Comparison of ENCODE assay signal across 1 cellular context in the genomic region with DNA sequence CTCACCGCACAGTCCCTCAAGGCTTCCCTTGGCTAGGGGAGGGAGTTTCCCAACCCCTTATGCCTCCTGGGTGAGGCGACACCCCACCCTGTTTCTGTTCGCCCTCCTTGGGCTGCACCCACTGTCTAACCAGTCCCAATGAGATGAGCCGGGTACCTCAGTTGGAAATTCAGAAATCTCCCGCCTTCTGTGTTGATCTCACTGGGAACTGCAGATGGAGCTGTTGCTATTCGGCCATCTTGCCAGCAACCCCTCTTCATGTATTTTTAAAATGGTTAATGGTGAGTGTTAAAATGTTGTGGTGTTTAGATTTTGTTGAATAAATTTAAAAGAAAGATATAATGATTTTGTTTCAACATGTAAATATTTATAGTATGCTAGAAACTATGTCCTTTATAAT.
TF ChIP-seq lines count a peak whose summit lies in the region.

No MANE protein-coding gene starts in this region.

TF ChIP-seq in IMR-90, 13 proteins besides CTCF, POLR2A, EP300 and RAD21:
- TF ChIP-seq SMC3 (IDR thresholded peaks at IDR 0.05; ENCODE audit: low read depth, low read length), result peak; percentile 51
- TF ChIP-seq, protein P1, sequence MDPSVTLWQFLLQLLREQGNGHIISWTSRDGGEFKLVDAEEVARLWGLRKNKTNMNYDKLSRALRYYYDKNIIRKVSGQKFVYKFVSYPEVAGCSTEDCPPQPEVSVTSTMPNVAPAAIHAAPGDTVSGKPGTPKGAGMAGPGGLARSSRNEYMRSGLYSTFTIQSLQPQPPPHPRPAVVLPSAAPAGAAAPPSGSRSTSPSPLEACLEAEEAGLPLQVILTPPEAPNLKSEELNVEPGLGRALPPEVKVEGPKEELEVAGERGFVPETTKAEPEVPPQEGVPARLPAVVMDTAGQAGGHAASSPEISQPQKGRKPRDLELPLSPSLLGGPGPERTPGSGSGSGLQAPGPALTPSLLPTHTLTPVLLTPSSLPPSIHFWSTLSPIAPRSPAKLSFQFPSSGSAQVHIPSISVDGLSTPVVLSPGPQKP (IDR thresholded peaks at IDR 0.05; ENCODE audit: borderline replicate concordance, low read depth, low read length), result no peak
